In genomic region chr2:86623549-86624547, GRCh38 we compare ENCODE assay signal across 8 cellular contexts. TPM values are rescaled to one million over a fixed set of nuclear protein-coding genes. Genes with fewer than 3 reads are reported as not detected.
DNase-seq lines count a peak whose midpoint lies in the region; ATAC-seq and TF ChIP-seq lines count a peak whose summit lies in the region.

TSS of gene RNF103 (minus strand) at chr2:86623865. CDS start at chr2:86622886, 979 bp downstream.

- H3K4me1 Mint-ChIP-seq in T-cell = peaks cover 29 to 39% (median 35%) of the 10 kb centered on the region in 3 donors

- H3K27ac ChIP-seq in adipose tissue (ENCODE audit: low read depth, low read length) (peak within 1 kb of the TSS; percentile 93), transverse colon (peak within 1 kb of the TSS; percentile 96 to 100 (median 100))

- H3K4me3 ChIP-seq in GM12865 (ENCODE audit: low read depth, low read length) = peak within 1 kb of the TSS; percentile 99
- H3K4me3 ChIP-seq in transverse colon = peak within 1 kb of the TSS; percentile 64 to 98 (median 90)

- POLR2A ChIA-PET in T-cell (lab: Charles Lee) = no interaction called here

- no peaks in the 10 kb centered on the region for H3K9me3 ChIP-seq in transverse colon

- H3K36me3 Mint-ChIP-seq in T-cell = peaks cover 14% of the 10 kb centered on the region

- no peaks in the 10 kb centered on the region for H3K9me3 Mint-ChIP-seq in T-cell

- no peak for TF ChIP-seq EP300 in transverse colon (IDR thresholded peaks at IDR 0.05; ENCODE audit: low read depth)

- WGBS in adipose tissue, 3 donors = 7 to 8% (median 8%) methylated on average over 68 to 74 of the region's 74 CpGs
- WGBS in transverse colon (ENCODE audit: low coverage in 1 of 2), 2 donors = 8 to 10% methylated on average over 6 to 69 of the region's 74 CpGs

- DNase-seq in GM12865 (ENCODE audit: low read depth) = peak; percentile 94
- DNase-seq in NCI-H1417 treated with DMSO at 0.1 percent for 48 hours (lab: John Stamatoyannopoulos, UW) = peak; percentile 40
- DNase-seq in T-cell = peak; percentile 76 to 96 (median 88)
- DNase-seq in cardiac septum (ENCODE audit: low spot score) = peak; percentile 99
- peak; percentile 95 for DNase-seq in pons (ENCODE audit: low spot score)
- peak; percentile 98 for DNase-seq in transverse colon

- ATAC-seq in HG02678 (IDR thresholded peaks at IDR 0.05; ENCODE audit: unreplicated experiment) (peak; percentile 83), T-cell (replicated peaks in 1 of 4) (peak; percentile 88 to 93 (median 90))

- H3K36me3 ChIP-seq in transverse colon = peaks cover 0 to 7% (median 2%) of the 10 kb centered on the region in 4 donors

- peaks cover 3 to 48% (median 26%) of the 10 kb centered on the region in 4 donors for H3K4me1 ChIP-seq in transverse colon

- peak; percentile 99 for TF ChIP-seq POLR2A in transverse colon (IDR thresholded peaks at IDR 0.05)

- H3K27ac Mint-ChIP-seq in T-cell = peak within 1 kb of the TSS; percentile 92 to 94

- no peaks in the 10 kb centered on the region for H3K27me3 ChIP-seq in transverse colon

- no peak for TF ChIP-seq CTCF in GM12865 (IDR thresholded peaks at IDR 0.05; ENCODE audit: insufficient read depth, low read depth, low read length, missing control alignments)
- TF ChIP-seq CTCF in transverse colon (IDR thresholded peaks at IDR 0.05) = peak in 1 of 5 experiments; percentile 18

- peaks cover 0 to 1% of the 10 kb centered on the region in 2 donors for H3K27me3 Mint-ChIP-seq in T-cell

- CTCF ChIA-PET in T-cell (lab: Charles Lee) = no interaction called here

- intact Hi-C loops in cardiac septum (cut with DNase I) (loop anchor here (1.0 to 10.0 kb wide), 5 partner anchors 51 to 183 kb away; partner anchors contain the start of genes CHMP3 and KDM3A), transverse colon (cut with DNase I; ENCODE audit: low total_unique reads) (no loop called here)

- in situ Hi-C loops in transverse colon (cut with MboI; ENCODE audit: low pct_ligation_motif_present in 1 of 4, low pct_unique_long_range_greater_than_20kb in 1 of 4, low sequenced_read_pairs in 3 of 4) = loop anchor here in 1 of 4 donors (10.0 kb wide), 2 partner anchors 59 to 81 kb away; partner anchors contain the start of gene CHMP3

- peak within 1 kb of the TSS; percentile 92 to 96 (median 94) for H3K4me3 Mint-ChIP-seq in T-cell

RNA-seq across cellular contexts. Expression of gene RNF103, which starts in this region (rescaled TPM):
- total RNA-seq in T-cell (10 to 100 TPM; 30.3 to 65.1 (median 32.7) TPM), cardiac septum (63.4 TPM), transverse colon (100 to 1,000 TPM in 2 of 4 donors, 10 to 100 TPM in 2; 47.0 to 114 (median 103) TPM)
- polyA plus RNA-seq in adipose tissue = 10 to 100 TPM; 12.5 to 17.2 (median 16.0) TPM

Comparison
In these comparisons a context has a peak if more than half of its experiments do, and no peak if none do; other contexts are left out.
1. Peak in every context shown above with its lines: DNase-seq, ATAC-seq, H3K4me3 ChIP-seq and H3K27ac ChIP-seq.
2. DNase-seq: peak in every context shown above with its lines; median percentile 99 in cardiac septum; 98 in transverse colon; 95 in pons; 94 in GM12865; 88 in T-cell; 40 in NCI-H1417 treated with DMSO at 0.1 percent for 48 hours.